Comparison of ENCODE assay signal across 12 cellular contexts in genomic region chr4:2071912-2072867, GRCh38. TPM values are rescaled to one million over a fixed set of nuclear protein-coding genes. Genes with fewer than 3 reads are reported as not detected.
DNase-seq lines count a peak whose midpoint lies in the region; ATAC-seq and TF ChIP-seq lines count a peak whose summit lies in the region.
"Had no signal": no experiment of that assay in that cellular context is flagged by ENCODE, and none has a peak within 500 bp of the region (broad histone marks: within the 10 kb centered on the region; RNA-seq: fewer than 3 reads in every experiment).

No MANE protein-coding gene starts in this region.

- DNase-seq in CD14-positive monocyte (ENCODE audit: low spot score) (peak; percentile 29), cerebellum (ENCODE audit: low spot score) (peak; percentile 39), neural progenitor cell (ENCODE audit: low spot score) (no peak), NCI-H774 (lab: John Stamatoyannopoulos, UW) (no peak), activated gamma-delta T cell (lab: John Stamatoyannopoulos, UW) (no peak)
- DNase-seq: cortex of kidney, DMS153, esophagus squamous epithelium, PC-3 had no signal

- H2AFZ ChIP-seq in neural progenitor cell (replicated peaks): no peak overlapping the region

- no peaks in the 10 kb centered on the region for H4K20me1 ChIP-seq in neural progenitor cell (ENCODE audit: low read depth)

- no peaks in the 10 kb centered on the region for H3K9me3 ChIP-seq in HEK293 (ENCODE audit: control insufficient read depth, insufficient read depth, low read depth, low read length)
- no peaks in the 10 kb centered on the region for H3K9me3 ChIP-seq in neural progenitor cell (ENCODE audit: low read depth)
- H3K9me3 ChIP-seq: esophagus squamous epithelium had no signal

- H3K27ac Mint-ChIP-seq in CD14-positive monocyte (no peak overlapping the region), neural progenitor cell (no peak overlapping the region)

- H3K9me3 Mint-ChIP-seq in CD14-positive monocyte (peaks cover 0 to 1% (median 0%) of the 10 kb centered on the region in 7 donors), neural progenitor cell (no peaks in the 10 kb centered on the region)

- intact Hi-C loops in CD14-positive monocyte (cut with micrococcal nuclease): no loop called here

- H3K4me1 ChIP-seq in HEK293 (ENCODE audit: control insufficient read depth, insufficient read depth, low read length): no peaks in the 10 kb centered on the region
- peaks cover 12% of the 10 kb centered on the region for H3K4me1 ChIP-seq in neural progenitor cell
- H3K4me1 ChIP-seq: esophagus squamous epithelium had no signal

- H3K36me3 ChIP-seq in HEK293 (ENCODE audit: control insufficient read depth in 2 of 2, insufficient read depth in 1 of 2, low read length in 2 of 2) (peaks cover 0 to 5% of the 10 kb centered on the region in 2 experiments; a peak in 1 of 3 replicates), neural progenitor cell (no peaks in the 10 kb centered on the region)
- H3K36me3 ChIP-seq: esophagus squamous epithelium had no signal

- no peak overlapping the region for H3K9ac ChIP-seq in neural progenitor cell

- no peaks in the 10 kb centered on the region for H3K4me1 Mint-ChIP-seq in CD14-positive monocyte
- H3K4me1 Mint-ChIP-seq in neural progenitor cell: peaks cover 37% of the 10 kb centered on the region

- no peak for ATAC-seq in HG02884 (IDR thresholded peaks at IDR 0.05; ENCODE audit: unreplicated experiment)
- ATAC-seq in esophagus mucosa: no peak
- ATAC-seq: PC-3 had no signal

- H3K27me3 Mint-ChIP-seq in CD14-positive monocyte (ENCODE audit: low read depth in 3 of 3) (peaks cover 2 to 3% (median 3%) of the 10 kb centered on the region in 3 donors), neural progenitor cell (ENCODE audit: insufficient read depth, low read depth) (peaks cover 4% of the 10 kb centered on the region)

- no peak for TF ChIP-seq CTCF in CD14-positive monocyte (IDR thresholded peaks at IDR 0.05)
- TF ChIP-seq CTCF in HEK293 (tag by site-specific recombination; IDR thresholded peaks at IDR 0.05): no peak
- TF ChIP-seq CTCF in neural progenitor cell (IDR thresholded peaks at IDR 0.05): no peak

- H3K36me3 Mint-ChIP-seq in CD14-positive monocyte (no peaks in the 10 kb centered on the region), neural progenitor cell (peaks cover 7% of the 10 kb centered on the region)

- CTCF ChIA-PET in HEK293 (lab: Yijun Ruan, JAX): no interaction called here

- H3K4me3 Mint-ChIP-seq in CD14-positive monocyte: no peak overlapping the region
- H3K4me3 Mint-ChIP-seq in neural progenitor cell: peak overlapping the region; percentile 64

- H3K79me2 ChIP-seq in neural progenitor cell (ENCODE audit: low read depth): no peaks in the 10 kb centered on the region

- POLR2A ChIA-PET in HEK293 (lab: Yijun Ruan, JAX): no interaction called here

- no peaks in the 10 kb centered on the region for H3F3A ChIP-seq in neural progenitor cell (ENCODE audit: low read depth)

- H3K27ac ChIP-seq in HEK293 (ENCODE audit: extremely low read depth, low read depth, low read length): no peak overlapping the region
- H3K27ac ChIP-seq in neural progenitor cell: no peak overlapping the region
- H3K27ac ChIP-seq: esophagus squamous epithelium had no signal

- no peak overlapping the region for H3K4me3 ChIP-seq in HEK293 (ENCODE audit: low read depth, low read length)
- no peak overlapping the region for H3K4me3 ChIP-seq in neural progenitor cell
- H3K4me3 ChIP-seq: esophagus squamous epithelium had no signal

- H3K27me3 ChIP-seq in neural progenitor cell: no peaks in the 10 kb centered on the region

- H3K4me2 ChIP-seq in neural progenitor cell: peak overlapping the region; percentile 27

TF ChIP-seq in HEK293, 187 proteins besides CTCF, POLR2A, EP300 and RAD21:
- no peak for TF ChIP-seq OVOL3 (tag by site-specific recombination; IDR thresholded peaks at IDR 0.05)
- TF ChIP-seq ZFP3 (tag by site-specific recombination; IDR thresholded peaks at IDR 0.05; ENCODE audit: low read depth): no peak
- peak; percentile 53; the same call in 1 of the 2 replicates for TF ChIP-seq SCRT2 (tag by site-specific recombination; IDR thresholded peaks at IDR 0.05)
- TF ChIP-seq PRDM2 (tag by site-specific recombination; IDR thresholded peaks at IDR 0.05; ENCODE audit: borderline replicate concordance): no peak
- no peak for TF ChIP-seq ZNF311 (tag by site-specific recombination; IDR thresholded peaks at IDR 0.05; ENCODE audit: borderline replicate concordance)
- no peak for TF ChIP-seq FEZF1 (tag by site-specific recombination; IDR thresholded peaks at IDR 0.05)
- TF ChIP-seq ZNF639 (tag by site-specific recombination; IDR thresholded peaks at IDR 0.05): no peak
- TF ChIP-seq HIC1 (tag by site-specific recombination; IDR thresholded peaks at IDR 0.05): 0 out of 2 replicates have a peak, but pooled peaks have one; percentile 41
- no peak for TF ChIP-seq ZNF501 (tag by site-specific recombination; IDR thresholded peaks at IDR 0.05)
- TF ChIP-seq YY1 (tag by site-specific recombination; IDR thresholded peaks at IDR 0.05): no peak

RNA-seq across cellular contexts. Expression of gene NAT8L, which starts 13.1 kb away (rescaled TPM):
- polyA plus RNA-seq in CD14-positive monocyte: not detected
- total RNA-seq in cerebellum: 9.2 TPM
- 0.62 and 3.4 TPM in 2 replicates for total RNA-seq in neural progenitor cell (ENCODE audit: low replicate concordance)
- total RNA-seq in esophagus mucosa: 0.04 TPM

Comparison
In these comparisons a context has a peak if more than half of its experiments do, and no peak if none do; other contexts are left out.
1. DNase-seq: peak in CD14-positive monocyte (single experiment) and cerebellum (single experiment); none in neural progenitor cell (single experiment), NCI-H774 (single experiment) and activated gamma-delta T cell (single experiment).